Comparison of ENCODE assay signal across 21 cellular contexts in the genomic region with DNA sequence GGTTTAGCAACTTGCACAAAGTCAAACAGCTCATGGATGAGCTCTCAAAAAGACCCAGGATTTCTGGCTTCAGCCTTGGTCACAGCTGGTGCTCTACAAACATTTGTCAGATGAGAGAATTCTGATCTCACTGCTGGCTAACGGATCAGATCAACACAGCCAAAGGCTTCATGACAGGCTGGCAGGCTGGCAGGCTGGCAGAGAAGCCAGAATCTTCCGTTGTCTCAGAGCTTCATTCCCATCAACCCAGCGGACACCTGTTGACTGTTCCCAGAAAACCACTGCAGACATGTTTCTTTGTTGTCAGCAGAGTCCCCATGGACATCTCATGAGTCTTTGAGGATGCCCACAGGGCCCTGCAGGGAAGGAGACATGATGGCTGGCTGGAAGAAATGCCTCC.
"Had no signal": no experiment of that assay in that cellular context is flagged by ENCODE, and none has a peak within 500 bp of the region (broad histone marks: within the 10 kb centered on the region; RNA-seq: fewer than 3 reads in every experiment).

No MANE protein-coding gene starts in this region.

- DNase-seq: activated CD4-positive, alpha-beta T cell treated with anti-CD3 and anti-CD28 coated beads for 48 hours; activated CD4-positive, alpha-beta T cell treated with anti-CD3 and anti-CD28 coated beads, Interleukin-2, amount 50 U/mL, for 4 hours; activated CD4-positive, CD25-positive, alpha-beta regulatory T cell treated with anti-CD3 and anti-CD28 coated beads, Interleukin-2, amount 50 U/mL, for 72 hours; activated CD8-positive, alpha-beta memory T cell treated with anti-CD3 and anti-CD28 coated beads, Interleukin-2, amount 50 U/mL, for 48 hours; activated CD8-positive, alpha-beta T cell treated with anti-CD3 and anti-CD28 coated beads, Interleukin-2, amount 10 ng/mL, durations not matched to agents 7 days and 5 days; activated naive CD4-positive, alpha-beta T cell treated with anti-CD3 and anti-CD28 coated beads, Interleukin-2, amount 50 U/mL, for 16 hours; activated naive CD8-positive, alpha-beta T cell treated with anti-CD3 and anti-CD28 coated beads, Interleukin-2, amount 10 ng/mL, durations not matched to agents 7 days and 5 days; activated T-cell treated with anti-CD3 and anti-CD28 coated beads, Interleukin-2, amount 50 U/mL, for 1 hour; adrenal gland; NCI-H1105 treated with DMSO at 0.1 percent for 48 hours; NCI-H1436 treated with DMSO at 0.1 percent for 48 hours; NCI-H187 treated with DMSO at 0.1 percent for 48 hours; NCI-H2081 treated with DMSO at 0.1 percent for 48 hours; NCI-H446; NCI-H524; PC-3; SHP77 treated with DMSO at 0.1 percent for 48 hours had no signal

- H3K4me3 ChIP-seq: adrenal gland, cardiac muscle cell had no signal

- ATAC-seq: activated CD8-positive, alpha-beta T cell treated with anti-CD3 and anti-CD28 coated beads, Interleukin-2, amount 10 ng/mL, durations not matched to agents 7 days and 5 days; PC-3; WTC11 had no signal

- H3K27ac ChIP-seq: adrenal gland, cardiac muscle cell had no signal

- H3K36me3 Mint-ChIP-seq: activated naive CD8-positive, alpha-beta T cell treated with anti-CD3 and anti-CD28 coated beads, Interleukin-2, amount 10 ng/mL, durations not matched to agents 7 days and 5 days; brain; WTC11 had no signal

- H3K27me3 ChIP-seq: adrenal gland, cardiac muscle cell had no signal

- H3K9me3 Mint-ChIP-seq: activated naive CD8-positive, alpha-beta T cell treated with anti-CD3 and anti-CD28 coated beads, Interleukin-2, amount 10 ng/mL, durations not matched to agents 7 days and 5 days; brain; T-helper 1 cell treated with Interleukin-12 subunit alpha and Interleukin-12 subunit beta and Interleukin-4 antibody, amounts not matched to agents 30 μg/mL and 1 μg/mL, for 36 hours; WTC11 had no signal

- H3K27ac Mint-ChIP-seq: activated CD8-positive, alpha-beta T cell treated with anti-CD3 and anti-CD28 coated beads, Interleukin-2, amount 10 ng/mL, durations not matched to agents 7 days and 5 days; activated naive CD8-positive, alpha-beta T cell treated with anti-CD3 and anti-CD28 coated beads, Interleukin-2, amount 10 ng/mL, durations not matched to agents 7 days and 5 days; T-helper 1 cell treated with Interleukin-12 subunit alpha and Interleukin-12 subunit beta and Interleukin-4 antibody, amounts not matched to agents 30 μg/mL and 1 μg/mL, for 36 hours; WTC11 had no signal

- H3K9me3 ChIP-seq: adrenal gland had no signal

- H3K36me3 ChIP-seq: adrenal gland, cardiac muscle cell had no signal

- H3K4me3 Mint-ChIP-seq: activated CD8-positive, alpha-beta T cell treated with anti-CD3 and anti-CD28 coated beads, Interleukin-2, amount 10 ng/mL, durations not matched to agents 7 days and 5 days; activated naive CD8-positive, alpha-beta T cell treated with anti-CD3 and anti-CD28 coated beads, Interleukin-2, amount 10 ng/mL, durations not matched to agents 7 days and 5 days; T-helper 1 cell treated with Interleukin-12 subunit alpha and Interleukin-12 subunit beta and Interleukin-4 antibody, amounts not matched to agents 30 μg/mL and 1 μg/mL, for 36 hours; WTC11 had no signal

- H3K4me1 Mint-ChIP-seq: activated naive CD8-positive, alpha-beta T cell treated with anti-CD3 and anti-CD28 coated beads, Interleukin-2, amount 10 ng/mL, durations not matched to agents 7 days and 5 days had no signal
